ENCODE assay signal across 21 cellular contexts in genomic region chr9:126262738-126263137, GRCh38.
"Had no signal": no experiment of that assay in that cellular context is flagged by ENCODE, and none has a peak within 500 bp of the region (broad histone marks: within the 10 kb centered on the region; RNA-seq: fewer than 3 reads in every experiment).

No MANE protein-coding gene starts in this region.

- H3K9me3 ChIP-seq: SJCRH30 had no signal

- DNase-seq: KBM-7, MV-4-11, NCI-H1092, NCI-H1105 treated with DMSO at 0.1 percent for 48 hours, NCI-H1417 treated with DMSO at 0.1 percent for 48 hours, NCI-H146, NCI-H1694 treated with DMSO at 0.1 percent for 48 hours, NCI-H1930, NCI-H2081, NCI-H2107, NCI-H2227 treated with DMSO at 0.1 percent for 48 hours, NCI-H524 treated with DMSO at 0.1 percent for 48 hours, NCI-H69, NCI-H774, PC-3, SHP77 treated with DMSO at 0.1 percent for 48 hours, SJCRH30, T-helper 1 cell had no signal

- H3K4me3 ChIP-seq: SJCRH30 had no signal

- H3K27ac ChIP-seq: SJCRH30 had no signal

- H3K4me1 ChIP-seq: SJCRH30 had no signal

- H3K36me3 ChIP-seq: SJCRH30 had no signal

- ATAC-seq: Panc1, PC-3, Right ventricle myocardium inferior, SK-N-SH treated with all-trans-retinoic acid at 6 μM for 48 hours had no signal
